Comparison of ENCODE assay signal across 8 cellular contexts in the genomic region with DNA sequence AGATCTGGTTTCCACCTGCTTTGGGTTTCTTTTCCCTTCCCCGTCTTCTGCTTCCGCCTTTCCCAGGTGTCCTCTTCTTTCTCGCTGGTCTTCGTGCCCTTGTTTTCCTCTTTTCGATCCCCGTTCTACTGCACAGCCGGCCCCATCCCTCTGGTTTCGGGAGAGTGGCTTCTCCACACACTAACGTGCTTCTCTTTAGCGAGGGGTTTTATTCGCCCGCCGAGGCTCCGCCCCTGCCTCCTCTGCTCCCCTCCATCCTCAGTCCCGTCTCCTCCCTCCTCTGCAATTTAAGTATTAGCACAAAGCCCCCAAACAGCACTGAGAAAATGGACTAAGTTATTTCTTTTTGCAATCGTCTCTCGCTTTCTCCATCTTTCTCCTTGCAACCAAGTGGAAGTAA. TPM values are rescaled to one million over a fixed set of nuclear protein-coding genes. Genes with fewer than 3 reads are reported as not detected.
DNase-seq lines count a peak whose midpoint lies in the region; ATAC-seq, FAIRE-seq and TF ChIP-seq lines count a peak whose summit lies in the region.

TSS of gene SLC7A8 (minus strand) at position 182 of the 400 bp plus-strand sequence. CDS start 746 bp downstream, outside the sequence.

- DNase-seq in AG08395 (ENCODE audit: low spot score) (peak; percentile 28), LoVo (ENCODE audit: low spot score) (peak; percentile 46), activated T-cell treated with anti-CD3 and anti-CD28 coated beads for 24 hours (ENCODE audit: low read depth) (peak; percentile 5), fibroblast of mammary gland (ENCODE audit: low read depth) (no peak), urothelium cell line (ENCODE audit: low spot score) (peak; percentile 37)
- peak in 9 of 10 donors; percentile 19 to 50 (median 34) for DNase-seq in naive thymus-derived CD8-positive, alpha-beta T cell

- no peak for TF ChIP-seq CTCF in fibroblast of mammary gland (conservative IDR thresholded peaks at IDR 0.05; ENCODE audit: control insufficient read depth, insufficient read depth, low read depth, low read length)

- H3K27me3 Mint-ChIP-seq in naive thymus-derived CD8-positive, alpha-beta T cell: peaks cover 0 to 15% (median 2%) of the 10 kb centered on the region in 5 donors

- peak within 1 kb of the TSS in 1 of 10 donors; percentile 32 for H3K4me3 Mint-ChIP-seq in naive thymus-derived CD8-positive, alpha-beta T cell

- peak; percentile 77 to 83 for ATAC-seq in naive thymus-derived CD8-positive, alpha-beta T cell
- ATAC-seq in GM18511 (IDR thresholded peaks at IDR 0.05; ENCODE audit: unreplicated experiment) (no peak), GM21576 (IDR thresholded peaks at IDR 0.05; ENCODE audit: unreplicated experiment) (no peak)

- H3K4me1 Mint-ChIP-seq in naive thymus-derived CD8-positive, alpha-beta T cell: peaks cover 5 to 27% (median 15%) of the 10 kb centered on the region in 4 donors

- POLR2A ChIA-PET in naive thymus-derived CD8-positive, alpha-beta T cell (lab: Charles Lee): interaction anchor here (1.9 to 5.2 kb wide), 2 partner anchors 63 to 89 kb away, joined by 7 to 41 read pairs; partner anchors contain the start of genes ACIN1, C14orf119 and CEBPE

- peak within 1 kb of the TSS; percentile 47 for H3K4me3 ChIP-seq in fibroblast of mammary gland (ENCODE audit: control insufficient read depth, low read depth, low read length)

- H3K36me3 Mint-ChIP-seq in naive thymus-derived CD8-positive, alpha-beta T cell: no peaks in the 10 kb centered on the region

- H3K9me3 Mint-ChIP-seq in naive thymus-derived CD8-positive, alpha-beta T cell: no peaks in the 10 kb centered on the region

- no peak within 1 kb of the TSS for H3K27ac Mint-ChIP-seq in naive thymus-derived CD8-positive, alpha-beta T cell

- no peak for FAIRE-seq in urothelium cell line (lab: Jason Lieb, UNC)

RNA-seq across cellular contexts. Expression of gene SLC7A8, which starts in this region (rescaled TPM):
- total RNA-seq in naive thymus-derived CD8-positive, alpha-beta T cell: 1 to 10 TPM; 7.2 to 7.9 TPM
- 10 to 100 TPM in 2 of 3 donors, 1 to 10 TPM in 1; 4.0 to 12.8 (median 10.9) TPM for polyA plus RNA-seq in naive thymus-derived CD8-positive, alpha-beta T cell

Comparison
In these comparisons a context has a peak if more than half of its experiments do, and no peak if none do; other contexts are left out.
1. ATAC-seq: peak in naive thymus-derived CD8-positive, alpha-beta T cell (2 of 2); none in GM18511 (single experiment) and GM21576 (single experiment).